ENCODE assay signal across 1 cellular context in the genomic region with DNA sequence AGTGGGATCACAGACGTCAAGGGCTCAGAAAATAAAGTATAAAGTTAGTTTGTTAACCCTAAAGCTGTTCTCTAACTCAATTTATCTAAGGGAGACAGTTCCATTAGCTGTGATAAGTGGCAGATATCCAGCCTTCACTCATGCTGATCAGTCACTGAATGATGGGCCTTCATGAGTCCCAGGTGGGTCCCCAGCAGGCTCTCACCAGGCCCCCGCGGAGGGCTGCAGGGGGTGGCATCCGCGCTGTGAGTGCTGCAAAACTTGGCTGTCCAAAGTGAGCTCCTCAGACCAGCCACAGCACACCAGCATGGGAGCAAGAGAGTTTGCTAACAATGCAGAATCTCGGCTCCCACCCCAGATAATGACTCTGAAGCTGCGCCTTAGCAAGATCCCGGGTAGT.
TF ChIP-seq lines count a peak whose summit lies in the region.

No MANE protein-coding gene starts in this region.

TF ChIP-seq in HEK293, 187 proteins besides CTCF, POLR2A, EP300 and RAD21 (continued from another document):
- TF ChIP-seq, protein P1, sequence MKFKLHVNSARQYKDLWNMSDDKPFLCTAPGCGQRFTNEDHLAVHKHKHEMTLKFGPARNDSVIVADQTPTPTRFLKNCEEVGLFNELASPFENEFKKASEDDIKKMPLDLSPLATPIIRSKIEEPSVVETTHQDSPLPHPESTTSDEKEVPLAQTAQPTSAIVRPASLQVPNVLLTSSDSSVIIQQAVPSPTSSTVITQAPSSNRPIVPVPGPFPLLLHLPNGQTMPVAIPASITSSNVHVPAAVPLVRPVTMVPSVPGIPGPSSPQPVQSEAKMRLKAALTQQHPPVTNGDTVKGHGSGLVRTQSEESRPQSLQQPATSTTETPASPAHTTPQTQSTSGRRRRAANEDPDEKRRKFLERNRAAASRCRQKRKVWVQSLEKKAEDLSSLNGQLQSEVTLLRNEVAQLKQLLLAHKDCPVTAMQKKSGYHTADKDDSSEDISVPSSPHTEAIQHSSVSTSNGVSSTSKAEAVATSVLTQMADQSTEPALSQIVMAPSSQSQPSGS (tag by site-specific recombination; IDR thresholded peaks at IDR 0.05; ENCODE audit: low read depth), result no peak
